22 cellular contexts compared by ENCODE assay signal in genomic region chr5:126480824-126481223, GRCh38.
"Had no signal": no experiment of that assay in that cellular context is flagged by ENCODE, and none has a peak within 500 bp of the region (broad histone marks: within the 10 kb centered on the region; RNA-seq: fewer than 3 reads in every experiment).

No MANE protein-coding gene starts in this region.

- H3K4me3 ChIP-seq: body of pancreas, hepatocyte, lower lobe of right lung had no signal

- H3K9me3 Mint-ChIP-seq: activated B cell treated with CpG ODN at 0.5 μM for 24 hours; activated CD8-positive, alpha-beta T cell treated with anti-CD3 and anti-CD28 coated beads for 36 hours; activated naive CD8-positive, alpha-beta T cell treated with anti-CD3 and anti-CD28 coated beads, Interleukin-2, amount 10 ng/mL, durations not matched to agents 7 days and 5 days; activated T-helper 2 cell treated with anti-CD3 and anti-CD28 coated beads, Interferon-gamma antibody, Interleukin-2, Interleukin-4, amounts not matched to agents 10 μg/mL and 5 μg/mL and 100 μg/mL, durations not matched to agents 14 hours and 24 hours and 36 hours; natural killer cell; T-cell; type B pancreatic cell had no signal

- ATAC-seq: activated CD8-positive, alpha-beta T cell treated with anti-CD3 and anti-CD28 coated beads for 36 hours; body of pancreas; esophagus mucosa; left colon; lower lobe of right lung; natural killer cell; SK-N-SH treated with all-trans-retinoic acid at 6 μM for 48 hours; stimulated activated naive CD8-positive, alpha-beta T cell treated with anti-CD3 and anti-CD28 coated beads, Interleukin-15, Interleukin-2, amounts not matched to agents 100 U/mL and 50 U/mL, for 24 hours; T-cell had no signal

- H3K27ac Mint-ChIP-seq: activated B cell treated with CpG ODN at 0.5 μM for 24 hours; activated CD8-positive, alpha-beta T cell treated with anti-CD3 and anti-CD28 coated beads for 36 hours; activated naive CD8-positive, alpha-beta T cell treated with anti-CD3 and anti-CD28 coated beads, Interleukin-2, amount 10 ng/mL, durations not matched to agents 7 days and 5 days; activated T-helper 2 cell treated with anti-CD3 and anti-CD28 coated beads, Interferon-gamma antibody, Interleukin-2, Interleukin-4, amounts not matched to agents 10 μg/mL and 5 μg/mL and 100 μg/mL, durations not matched to agents 14 hours and 24 hours and 36 hours; natural killer cell; T-cell; type B pancreatic cell had no signal

- H3K4me1 Mint-ChIP-seq: activated B cell treated with CpG ODN at 0.5 μM for 24 hours; activated naive CD8-positive, alpha-beta T cell treated with anti-CD3 and anti-CD28 coated beads, Interleukin-2, amount 10 ng/mL, durations not matched to agents 7 days and 5 days; natural killer cell; T-cell had no signal

- H3K4me3 Mint-ChIP-seq: activated B cell treated with CpG ODN at 0.5 μM for 24 hours; activated CD8-positive, alpha-beta T cell treated with anti-CD3 and anti-CD28 coated beads for 36 hours; activated naive CD8-positive, alpha-beta T cell treated with anti-CD3 and anti-CD28 coated beads, Interleukin-2, amount 10 ng/mL, durations not matched to agents 7 days and 5 days; natural killer cell; T-cell; type B pancreatic cell had no signal

- H3K4me1 ChIP-seq: lower lobe of right lung had no signal

- H3K27me3 Mint-ChIP-seq: activated B cell treated with CpG ODN at 0.5 μM for 24 hours; activated CD8-positive, alpha-beta T cell treated with anti-CD3 and anti-CD28 coated beads for 36 hours; activated naive CD8-positive, alpha-beta T cell treated with anti-CD3 and anti-CD28 coated beads, Interleukin-2, amount 10 ng/mL, durations not matched to agents 7 days and 5 days; T-cell; type B pancreatic cell had no signal

- H3K9me3 ChIP-seq: body of pancreas, lower lobe of right lung had no signal

- DNase-seq: activated B cell treated with CpG ODN at 0.5 μM for 24 hours; activated CD4-positive, alpha-beta T cell treated with anti-CD3 and anti-CD28 coated beads for 48 hours; activated CD8-positive, alpha-beta T cell treated with anti-CD3 and anti-CD28 coated beads for 36 hours; activated naive CD4-positive, alpha-beta T cell treated with Interleukin-2 at 50 U/mL for 16 hours; activated naive CD8-positive, alpha-beta T cell treated with anti-CD3 and anti-CD28 coated beads, Interleukin-2, amount 10 ng/mL, durations not matched to agents 7 days and 5 days; activated T-cell treated with anti-CD3 and anti-CD28 coated beads, Interleukin-2, amount 50 U/mL, for 1 hour; amygdala; body of pancreas; effector CD8-positive, alpha-beta T cell; left colon; lower lobe of right lung; natural killer cell; posterior cingulate gyrus; stimulated activated CD4-positive, alpha-beta T cell treated with anti-CD3 and anti-CD28 coated beads, Interleukin-2, amount 100 ng/mL, for 24 hours; stimulated activated naive CD8-positive, alpha-beta T cell treated with anti-CD3 and anti-CD28 coated beads, Interleukin-15, Interleukin-2, amounts not matched to agents 100 U/mL and 50 U/mL, for 24 hours; T-cell; T-helper 9 cell had no signal

- H3K27me3 ChIP-seq: body of pancreas, hepatocyte had no signal

- H3K27ac ChIP-seq: body of pancreas, hepatocyte, lower lobe of right lung had no signal
